35 cellular contexts compared by ENCODE assay signal in genomic region chr1:237832803-237833202, GRCh38. TPM values are rescaled to one million over a fixed set of nuclear protein-coding genes. Genes with fewer than 3 reads are reported as not detected.
"Had no signal": no experiment of that assay in that cellular context is flagged by ENCODE, and none has a peak within 500 bp of the region (broad histone marks: within the 10 kb centered on the region; RNA-seq: fewer than 3 reads in every experiment).

No MANE protein-coding gene starts in this region.

- H2AFZ ChIP-seq: PC-9 had no signal

- H3K9me3 ChIP-seq: adrenal gland, body of pancreas, breast epithelium, MG63, SJCRH30 had no signal

- H3K4me2 ChIP-seq: PC-9 had no signal

- H3K27ac ChIP-seq: adrenal gland, body of pancreas, breast epithelium, PC-9, SJCRH30, SK-N-MC, WERI-Rb-1 had no signal

- H3K4me1 ChIP-seq: adrenal gland, body of pancreas, breast epithelium, SJCRH30 had no signal

- DNase-seq: activated CD4-positive, alpha-beta T cell treated with anti-CD3 and anti-CD28 coated beads, Interleukin-2, amount 10 ng/mL, durations not matched to agents 24 days and 14 days; activated CD4-positive, alpha-beta T cell treated with anti-CD3 and anti-CD28 coated beads, Interleukin-2, amount 50 U/mL, for 4 hours; activated CD8-positive, alpha-beta T cell treated with anti-CD3 and anti-CD28 coated beads for 36 hours; activated gamma-delta T cell; activated naive CD4-positive, alpha-beta T cell treated with Interleukin-2 at 50 U/mL for 16 hours; activated naive CD8-positive, alpha-beta T cell treated with anti-CD3 and anti-CD28 coated beads, Interleukin-2, amount 10 ng/mL, durations not matched to agents 7 days and 5 days; activated T-cell treated with anti-CD3 and anti-CD28 coated beads, Interleukin-2, amount 50 U/mL, for 1 hour; activated T-cell treated with anti-CD3 and anti-CD28 coated beads, Interleukin-2, amount 50 U/mL, for 72 hours; adrenal gland; body of pancreas; Kasumi-1; MG63; NCI-H1092; NCI-H1436 treated with DMSO at 0.1 percent for 48 hours; NCI-H187; NCI-H2029 treated with DMSO at 0.1 percent for 48 hours; NCI-H2107; NCI-H2171; NCI-H510A; NCI-H526; NCI-H748 treated with DMSO at 0.1 percent for 48 hours; NK-92 treated with Interleukin-12 subunit alpha and Interleukin-12 subunit beta, amount 100 ng/mL, for 24 hours; PC-9; Right ventricle myocardium superior; SJCRH30; T1000; WERI-Rb-1 had no signal

- H3K4me3 ChIP-seq: adrenal gland, body of pancreas, breast epithelium, MG63, PC-9, SJCRH30, SK-N-MC had no signal

- H3K36me3 ChIP-seq: adrenal gland, breast epithelium, MG63, SJCRH30, WERI-Rb-1 had no signal

- FAIRE-seq: astrocyte had no signal

- H3K27me3 ChIP-seq: adrenal gland, body of pancreas, breast epithelium, MG63, SJCRH30 had no signal

RNA-seq across cellular contexts. Expression of gene ZP4, which starts 57.9 kb away (rescaled TPM):
- total RNA-seq: activated CD4-positive, alpha-beta T cell treated with anti-CD3 and anti-CD28 coated beads, Interleukin-2, amount 10 ng/mL, durations not matched to agents 24 days and 14 days; activated CD8-positive, alpha-beta memory T cell treated with anti-CD3 and anti-CD28 coated beads for 36 hours; activated CD8-positive, alpha-beta T cell treated with anti-CD3 and anti-CD28 coated beads for 36 hours; activated naive CD8-positive, alpha-beta T cell treated with anti-CD3 and anti-CD28 coated beads, Interleukin-2, amount 10 ng/mL, durations not matched to agents 7 days and 5 days; activated T-cell treated with anti-CD3 and anti-CD28 coated beads, Interleukin-2, amount 50 U/mL, for 72 hours; activated T-helper 17 cell treated with anti-CD3 and anti-CD28 coated beads, Interleukin-2, amount 50 U/mL, for 72 hours; adrenal gland; body of pancreas; breast epithelium; cardiac septum; PC-9; Right ventricle myocardium superior; SJCRH30; T-helper 1 cell treated with Interleukin-12 subunit alpha and Interleukin-12 subunit beta and Interleukin-4 antibody, amounts not matched to agents 30 ng/mL and 1 ng/mL, for 36 hours; T-helper 2 cell treated with Interferon-gamma antibody and Interleukin-4, amounts not matched to agents 100 ng/mL and 5 ng/mL, for 36 hours had no signal
- polyA plus RNA-seq: adrenal gland had no signal
